Comparison of ENCODE assay signal across 8 cellular contexts in genomic region chr3:98188553-98188952, GRCh38.
DNase-seq lines count a peak whose midpoint lies in the region; ATAC-seq lines count a peak whose summit lies in the region.

No MANE protein-coding gene starts in this region.

- peak; percentile 77 for ATAC-seq in GM21825 (IDR thresholded peaks at IDR 0.05; ENCODE audit: unreplicated experiment)

- peak; percentile 3 for DNase-seq in GM03348 (ENCODE audit: low spot score)
- DNase-seq in NCI-H82 treated with DMSO at 0.1 percent for 48 hours (lab: John Stamatoyannopoulos, UW; ENCODE audit: unreplicated experiment) = peak; percentile 38
- peak; percentile 20 for DNase-seq in globus pallidus (ENCODE audit: low spot score)
- DNase-seq in stimulated activated naive CD4-positive, alpha-beta T cell (lab: John Stamatoyannopoulos, UW) = no peak
- DNase-seq in stimulated activated CD8-positive, alpha-beta memory T cell treated with anti-CD3 and anti-CD28 coated beads, Interleukin-4, amount 100 ng/mL, for 48 hours = no peak
- no peak for DNase-seq in NCI-H524 treated with DMSO at 0.1 percent for 48 hours (lab: John Stamatoyannopoulos, UW)
- no peak for DNase-seq in NCI-H345 treated with DMSO at 0.1 percent for 48 hours (lab: John Stamatoyannopoulos, UW; ENCODE audit: unreplicated experiment)

Comparison
In these comparisons a context has a peak if more than half of its experiments do, and no peak if none do; other contexts are left out.
1. DNase-seq: peak in GM03348 (single experiment), NCI-H82 treated with DMSO at 0.1 percent for 48 hours (single experiment) and globus pallidus (single experiment); none in stimulated activated naive CD4-positive, alpha-beta T cell (0 of 6), stimulated activated CD8-positive, alpha-beta memory T cell treated with anti-CD3 and anti-CD28 coated beads, Interleukin-4, amount 100 ng/mL, for 48 hours (single experiment), NCI-H524 treated with DMSO at 0.1 percent for 48 hours (single experiment) and NCI-H345 treated with DMSO at 0.1 percent for 48 hours (single experiment).